Comparison of ENCODE assay signal across 1 cellular context in the genomic region with DNA sequence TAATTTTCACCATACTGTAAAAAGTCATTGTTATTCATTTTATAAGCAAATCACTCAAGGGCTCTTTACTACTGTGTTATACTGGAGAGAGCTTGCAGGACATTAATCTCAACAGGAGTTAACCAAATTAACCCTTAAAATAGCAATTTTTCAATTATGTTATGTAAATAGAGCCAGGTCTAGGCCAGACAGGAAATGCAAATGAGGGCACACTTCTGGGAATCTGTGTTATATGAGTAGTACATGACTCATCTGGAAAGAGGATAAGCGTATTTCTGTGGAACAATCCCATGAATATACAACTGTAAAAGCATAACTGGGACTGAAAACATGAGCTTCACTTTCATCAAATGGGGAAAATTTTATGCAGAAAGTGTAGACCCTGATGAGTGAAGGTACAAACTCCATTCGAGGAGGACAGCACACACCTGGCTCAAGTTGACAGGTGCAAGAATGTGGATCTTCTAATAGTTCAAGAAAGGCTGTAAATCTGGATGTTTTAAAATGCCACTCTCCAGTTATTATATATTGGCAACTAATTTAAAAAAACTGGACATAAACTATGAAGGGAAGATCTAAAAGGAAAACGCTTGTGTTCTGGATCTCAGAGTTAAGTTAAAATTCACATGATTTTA.
TF ChIP-seq lines count a peak whose summit lies in the region.

No MANE protein-coding gene starts in this region.

TF ChIP-seq in K562, 482 proteins besides CTCF, POLR2A, EP300 and RAD21 (continued from another document and continues in another):
- TF ChIP-seq, protein P1, sequence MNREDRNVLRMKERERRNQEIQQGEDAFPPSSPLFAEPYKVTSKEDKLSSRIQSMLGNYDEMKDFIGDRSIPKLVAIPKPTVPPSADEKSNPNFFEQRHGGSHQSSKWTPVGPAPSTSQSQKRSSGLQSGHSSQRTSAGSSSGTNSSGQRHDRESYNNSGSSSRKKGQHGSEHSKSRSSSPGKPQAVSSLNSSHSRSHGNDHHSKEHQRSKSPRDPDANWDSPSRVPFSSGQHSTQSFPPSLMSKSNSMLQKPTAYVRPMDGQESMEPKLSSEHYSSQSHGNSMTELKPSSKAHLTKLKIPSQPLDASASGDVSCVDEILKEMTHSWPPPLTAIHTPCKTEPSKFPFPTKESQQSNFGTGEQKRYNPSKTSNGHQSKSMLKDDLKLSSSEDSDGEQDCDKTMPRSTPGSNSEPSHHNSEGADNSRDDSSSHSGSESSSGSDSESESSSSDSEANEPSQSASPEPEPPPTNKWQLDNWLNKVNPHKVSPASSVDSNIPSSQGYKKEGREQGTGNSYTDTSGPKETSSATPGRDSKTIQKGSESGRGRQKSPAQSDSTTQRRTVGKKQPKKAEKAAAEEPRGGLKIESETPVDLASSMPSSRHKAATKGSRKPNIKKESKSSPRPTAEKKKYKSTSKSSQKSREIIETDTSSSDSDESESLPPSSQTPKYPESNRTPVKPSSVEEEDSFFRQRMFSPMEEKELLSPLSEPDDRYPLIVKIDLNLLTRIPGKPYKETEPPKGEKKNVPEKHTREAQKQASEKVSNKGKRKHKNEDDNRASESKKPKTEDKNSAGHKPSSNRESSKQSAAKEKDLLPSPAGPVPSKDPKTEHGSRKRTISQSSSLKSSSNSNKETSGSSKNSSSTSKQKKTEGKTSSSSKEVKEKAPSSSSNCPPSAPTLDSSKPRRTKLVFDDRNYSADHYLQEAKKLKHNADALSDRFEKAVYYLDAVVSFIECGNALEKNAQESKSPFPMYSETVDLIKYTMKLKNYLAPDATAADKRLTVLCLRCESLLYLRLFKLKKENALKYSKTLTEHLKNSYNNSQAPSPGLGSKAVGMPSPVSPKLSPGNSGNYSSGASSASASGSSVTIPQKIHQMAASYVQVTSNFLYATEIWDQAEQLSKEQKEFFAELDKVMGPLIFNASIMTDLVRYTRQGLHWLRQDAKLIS (CRISPR knock-in tag; IDR thresholded peaks at IDR 0.05): no peak
- TF ChIP-seq JUNB (CRISPR knock-in tag; conservative IDR thresholded peaks at IDR 0.05) (0 out of 2 replicates have a peak, but pooled peaks have one; percentile 29), C11orf30 (IDR thresholded peaks at IDR 0.05; ENCODE audit: low read depth) (peak; percentile 59), ELF2 (CRISPR knock-in tag; IDR thresholded peaks at IDR 0.05) (peak; percentile 77), GABPB1 (CRISPR knock-in tag; IDR thresholded peaks at IDR 0.05) (no peak), HDAC2 (IDR thresholded peaks at IDR 0.05) (0 out of 2 replicates have a peak, but pooled peaks have one; percentile 35), POLR2H (tag; IDR thresholded peaks at IDR 0.05; ENCODE audit: low read depth) (no peak; the same call in 1 of the 2 replicates), ETV1 (tag; conservative IDR thresholded peaks at IDR 0.05; ENCODE audit: low read depth) (peak; percentile 76), IFI16 (CRISPR knock-in tag; IDR thresholded peaks at IDR 0.05) (no peak), CREB1 (IDR thresholded peaks at IDR 0.05) (0 out of 2 replicates have a peak, but pooled peaks have one; percentile 18), CREB1 (CRISPR knock-in tag; IDR thresholded peaks at IDR 0.05) (no peak), ETV6 (IDR thresholded peaks at IDR 0.05; ENCODE audit: borderline replicate concordance in 1 of 2, low read depth in 2 of 2, low read length in 1 of 2) (peak; percentile 84 to 93), ETV6 (CRISPR knock-in tag; IDR thresholded peaks at IDR 0.05; ENCODE audit: borderline replicate concordance) (no peak)
- TF ChIP-seq, protein P2, sequence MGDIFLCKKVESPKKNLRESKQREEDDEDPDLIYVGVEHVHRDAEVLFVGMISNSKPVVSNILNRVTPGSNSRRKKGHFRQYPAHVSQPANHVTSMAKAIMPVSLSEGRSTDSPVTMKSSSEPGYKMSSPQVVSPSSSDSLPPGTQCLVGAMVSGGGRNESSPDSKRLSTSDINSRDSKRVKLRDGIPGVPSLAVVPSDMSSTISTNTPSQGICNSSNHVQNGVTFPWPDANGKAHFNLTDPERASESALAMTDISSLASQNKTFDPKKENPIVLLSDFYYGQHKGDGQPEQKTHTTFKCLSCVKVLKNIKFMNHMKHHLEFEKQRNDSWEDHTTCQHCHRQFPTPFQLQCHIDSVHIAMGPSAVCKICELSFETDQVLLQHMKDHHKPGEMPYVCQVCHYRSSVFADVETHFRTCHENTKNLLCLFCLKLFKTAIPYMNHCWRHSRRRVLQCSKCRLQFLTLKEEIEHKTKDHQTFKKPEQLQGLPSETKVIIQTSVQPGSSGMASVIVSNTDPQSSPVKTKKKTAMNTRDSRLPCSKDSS (IDR thresholded peaks at IDR 0.05; ENCODE audit: low read depth, partially characterized antibody): no peak
- TF ChIP-seq, protein P3, sequence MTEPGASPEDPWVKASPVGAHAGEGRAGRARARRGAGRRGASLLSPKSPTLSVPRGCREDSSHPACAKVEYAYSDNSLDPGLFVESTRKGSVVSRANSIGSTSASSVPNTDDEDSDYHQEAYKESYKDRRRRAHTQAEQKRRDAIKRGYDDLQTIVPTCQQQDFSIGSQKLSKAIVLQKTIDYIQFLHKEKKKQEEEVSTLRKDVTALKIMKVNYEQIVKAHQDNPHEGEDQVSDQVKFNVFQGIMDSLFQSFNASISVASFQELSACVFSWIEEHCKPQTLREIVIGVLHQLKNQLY (CRISPR knock-in tag; conservative IDR thresholded peaks at IDR 0.05): no peak
- TF ChIP-seq, protein P4, sequence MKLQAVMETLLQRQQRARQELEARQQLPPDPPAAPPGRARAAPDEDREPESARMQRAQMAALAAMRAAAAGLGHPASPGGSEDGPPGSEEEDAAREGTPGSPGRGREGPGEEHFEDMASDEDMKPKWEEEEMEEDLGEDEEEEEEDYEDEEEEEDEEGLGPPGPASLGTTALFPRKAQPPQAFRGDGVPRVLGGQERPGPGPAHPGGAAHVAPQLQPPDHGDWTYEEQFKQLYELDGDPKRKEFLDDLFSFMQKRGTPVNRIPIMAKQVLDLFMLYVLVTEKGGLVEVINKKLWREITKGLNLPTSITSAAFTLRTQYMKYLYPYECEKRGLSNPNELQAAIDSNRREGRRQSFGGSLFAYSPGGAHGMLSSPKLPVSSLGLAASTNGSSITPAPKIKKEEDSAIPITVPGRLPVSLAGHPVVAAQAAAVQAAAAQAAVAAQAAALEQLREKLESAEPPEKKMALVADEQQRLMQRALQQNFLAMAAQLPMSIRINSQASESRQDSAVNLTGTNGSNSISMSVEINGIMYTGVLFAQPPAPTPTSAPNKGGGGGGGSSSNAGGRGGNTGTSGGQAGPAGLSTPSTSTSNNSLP (IDR thresholded peaks at IDR 0.05; ENCODE audit: borderline replicate concordance, low read depth, low read length): 0 out of 2 replicates have a peak, but pooled peaks have one; percentile 57
- TF ChIP-seq, protein P5, sequence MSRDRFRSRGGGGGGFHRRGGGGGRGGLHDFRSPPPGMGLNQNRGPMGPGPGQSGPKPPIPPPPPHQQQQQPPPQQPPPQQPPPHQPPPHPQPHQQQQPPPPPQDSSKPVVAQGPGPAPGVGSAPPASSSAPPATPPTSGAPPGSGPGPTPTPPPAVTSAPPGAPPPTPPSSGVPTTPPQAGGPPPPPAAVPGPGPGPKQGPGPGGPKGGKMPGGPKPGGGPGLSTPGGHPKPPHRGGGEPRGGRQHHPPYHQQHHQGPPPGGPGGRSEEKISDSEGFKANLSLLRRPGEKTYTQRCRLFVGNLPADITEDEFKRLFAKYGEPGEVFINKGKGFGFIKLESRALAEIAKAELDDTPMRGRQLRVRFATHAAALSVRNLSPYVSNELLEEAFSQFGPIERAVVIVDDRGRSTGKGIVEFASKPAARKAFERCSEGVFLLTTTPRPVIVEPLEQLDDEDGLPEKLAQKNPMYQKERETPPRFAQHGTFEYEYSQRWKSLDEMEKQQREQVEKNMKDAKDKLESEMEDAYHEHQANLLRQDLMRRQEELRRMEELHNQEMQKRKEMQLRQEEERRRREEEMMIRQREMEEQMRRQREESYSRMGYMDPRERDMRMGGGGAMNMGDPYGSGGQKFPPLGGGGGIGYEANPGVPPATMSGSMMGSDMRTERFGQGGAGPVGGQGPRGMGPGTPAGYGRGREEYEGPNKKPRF (IDR thresholded peaks at IDR 0.05; ENCODE audit: low read depth, low read length): no peak
- TF ChIP-seq, protein P6, sequence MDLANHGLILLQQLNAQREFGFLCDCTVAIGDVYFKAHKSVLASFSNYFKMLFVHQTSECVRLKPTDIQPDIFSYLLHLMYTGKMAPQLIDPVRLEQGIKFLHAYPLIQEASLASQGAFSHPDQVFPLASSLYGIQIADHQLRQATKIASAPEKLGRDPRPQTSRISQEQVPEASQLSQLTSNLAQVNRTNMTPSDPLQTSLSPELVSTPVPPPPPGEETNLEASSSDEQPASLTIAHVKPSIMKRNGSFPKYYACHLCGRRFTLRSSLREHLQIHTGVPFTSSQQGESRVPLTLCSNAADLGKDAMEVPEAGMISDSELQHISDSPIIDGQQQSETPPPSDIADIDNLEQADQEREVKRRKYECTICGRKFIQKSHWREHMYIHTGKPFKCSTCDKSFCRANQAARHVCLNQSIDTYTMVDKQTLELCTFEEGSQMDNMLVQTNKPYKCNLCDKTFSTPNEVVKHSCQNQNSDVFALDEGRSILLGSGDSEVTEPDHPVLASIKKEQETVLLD (IDR thresholded peaks at IDR 0.05): no peak
- TF ChIP-seq, protein P7, sequence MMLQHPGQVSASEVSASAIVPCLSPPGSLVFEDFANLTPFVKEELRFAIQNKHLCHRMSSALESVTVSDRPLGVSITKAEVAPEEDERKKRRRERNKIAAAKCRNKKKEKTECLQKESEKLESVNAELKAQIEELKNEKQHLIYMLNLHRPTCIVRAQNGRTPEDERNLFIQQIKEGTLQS (IDR thresholded peaks at IDR 0.05): peak; percentile 97
- TF ChIP-seq, protein P7 (CRISPR knock-in tag; conservative IDR thresholded peaks at IDR 0.05): no peak; the same call in 1 of the 2 replicates
- TF ChIP-seq, protein P8, sequence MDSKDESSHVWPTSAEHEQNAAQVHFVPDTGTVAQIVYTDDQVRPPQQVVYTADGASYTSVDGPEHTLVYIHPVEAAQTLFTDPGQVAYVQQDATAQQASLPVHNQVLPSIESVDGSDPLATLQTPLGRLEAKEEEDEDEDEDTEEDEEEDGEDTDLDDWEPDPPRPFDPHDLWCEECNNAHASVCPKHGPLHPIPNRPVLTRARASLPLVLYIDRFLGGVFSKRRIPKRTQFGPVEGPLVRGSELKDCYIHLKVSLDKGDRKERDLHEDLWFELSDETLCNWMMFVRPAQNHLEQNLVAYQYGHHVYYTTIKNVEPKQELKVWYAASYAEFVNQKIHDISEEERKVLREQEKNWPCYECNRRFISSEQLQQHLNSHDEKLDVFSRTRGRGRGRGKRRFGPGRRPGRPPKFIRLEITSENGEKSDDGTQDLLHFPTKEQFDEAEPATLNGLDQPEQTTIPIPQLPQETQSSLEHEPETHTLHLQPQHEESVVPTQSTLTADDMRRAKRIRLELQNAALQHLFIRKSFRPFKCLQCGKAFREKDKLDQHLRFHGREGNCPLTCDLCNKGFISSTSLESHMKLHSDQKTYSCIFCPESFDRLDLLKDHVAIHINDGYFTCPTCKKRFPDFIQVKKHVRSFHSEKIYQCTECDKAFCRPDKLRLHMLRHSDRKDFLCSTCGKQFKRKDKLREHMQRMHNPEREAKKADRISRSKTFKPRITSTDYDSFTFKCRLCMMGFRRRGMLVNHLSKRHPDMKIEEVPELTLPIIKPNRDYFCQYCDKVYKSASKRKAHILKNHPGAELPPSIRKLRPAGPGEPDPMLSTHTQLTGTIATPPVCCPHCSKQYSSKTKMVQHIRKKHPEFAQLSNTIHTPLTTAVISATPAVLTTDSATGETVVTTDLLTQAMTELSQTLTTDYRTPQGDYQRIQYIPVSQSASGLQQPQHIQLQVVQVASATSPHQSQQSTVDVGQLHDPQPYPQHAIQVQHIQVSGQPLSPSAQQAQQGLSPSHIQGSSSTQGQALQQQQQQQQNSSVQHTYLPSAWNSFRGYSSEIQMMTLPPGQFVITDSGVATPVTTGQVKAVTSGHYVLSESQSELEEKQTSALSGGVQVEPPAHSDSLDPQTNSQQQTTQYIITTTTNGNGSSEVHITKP (IDR thresholded peaks at IDR 0.05; ENCODE audit: partially characterized antibody): no peak
